In the genomic region with DNA sequence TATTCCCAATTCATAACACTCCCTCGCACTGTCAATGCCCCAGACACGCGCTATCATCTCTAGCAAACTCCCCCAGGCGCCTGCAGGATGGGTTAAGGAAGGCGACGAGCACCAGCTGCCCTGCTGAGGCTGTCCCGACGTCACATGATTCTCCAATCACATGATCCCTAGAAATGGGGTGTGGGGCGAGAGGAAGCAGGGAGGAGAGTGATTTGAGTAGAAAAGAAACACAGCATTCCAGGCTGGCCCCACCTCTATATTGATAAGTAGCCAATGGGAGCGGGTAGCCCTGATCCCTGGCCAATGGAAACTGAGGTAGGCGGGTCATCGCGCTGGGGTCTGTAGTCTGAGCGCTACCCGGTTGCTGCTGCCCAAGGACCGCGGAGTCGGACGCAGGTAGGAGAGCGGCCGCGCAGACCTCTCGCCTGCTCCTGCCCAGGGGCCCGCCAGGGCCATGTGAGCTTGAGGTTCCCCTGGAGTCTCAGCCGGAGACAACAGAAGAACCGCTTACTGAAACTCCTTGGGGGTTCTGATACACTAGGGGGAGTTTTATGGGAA, we compare ENCODE assay signal across 8 cellular contexts. TPM values are rescaled to one million over a fixed set of nuclear protein-coding genes. Genes with fewer than 3 reads are reported as not detected.
DNase-seq lines count a peak whose midpoint lies in the region; TF ChIP-seq lines count a peak whose summit lies in the region.

A gene (plus strand): TSS at position 364 of the 558 bp plus-strand sequence. CDS start 3,863 bp downstream, outside the sequence.

- peak; percentile 53 to 60; a peak in 2 of 4 replicates for TF ChIP-seq EP300 in SK-N-SH (IDR thresholded peaks at IDR 0.05; ENCODE audit: borderline replicate concordance in 1 of 2, low read depth in 1 of 2, low read length in 1 of 2)

- POLR2A ChIA-PET in SK-N-SH (lab: Yijun Ruan, JAX), result interaction anchor here (0.5 to 1.6 kb wide), 7 partner anchors 14 to 176 kb away, joined by 3 to 7 read pairs (median 3); a partner anchor contains a TSS

- DNase-seq in EL (peak; percentile 100), H7 (peak; percentile 99), NAMALWA (ENCODE audit: low spot score) (peak; percentile 95), SK-N-SH (peak; percentile 97), germinal center (ENCODE audit: low spot score) (peak; percentile 97), non-pigmented ciliary epithelial cell (ENCODE audit: low read depth) (peak; percentile 96), superior temporal gyrus (ENCODE audit: extremely low spot score) (peak; percentile 100)
- peak; percentile 84 for DNase-seq in activated naive CD4-positive, alpha-beta T cell treated with anti-CD3 and anti-CD28 coated beads, Interleukin-2, amount 50 U/mL, for 16 hours

- H4K20me1 ChIP-seq in SK-N-SH (ENCODE audit: insufficient read depth), result peaks cover 7% of the 10 kb centered on the region; the same call in 1 of the 2 replicates

- no peaks in the 10 kb centered on the region for H3F3A ChIP-seq in SK-N-SH (replicated peaks; ENCODE audit: insufficient read depth)

- H3K27me3 ChIP-seq in H7 (ENCODE audit: control insufficient read depth, insufficient read depth, low read length), result peaks cover 2% of the 10 kb centered on the region; the same call in 1 of the 2 replicates
- H3K27me3 ChIP-seq in SK-N-SH (ENCODE audit: insufficient read depth), result no peaks in the 10 kb centered on the region

- H3K4me2 ChIP-seq in SK-N-SH, result peak within 1 kb of the TSS; percentile 97

- TF ChIP-seq RAD21 in SK-N-SH (IDR thresholded peaks at IDR 0.05; ENCODE audit: low read length), result no peak

- CTCF ChIA-PET in SK-N-SH (lab: Yijun Ruan, JAX), result interaction anchor here (1.0 to 3.6 kb wide), 21 partner anchors 9 to 222 kb away, joined by 3 to 53 read pairs (median 6); a partner anchor contains a TSS

- no peaks in the 10 kb centered on the region for H3K36me3 ChIP-seq in H7 (replicated peaks; ENCODE audit: control insufficient read depth, insufficient read depth, low read length)
- peaks cover 0 to 7% of the 10 kb centered on the region in 2 experiments for H3K36me3 ChIP-seq in SK-N-SH (replicated peaks in 1 of 2; ENCODE audit: control insufficient read depth in 1 of 2, insufficient read depth in 2 of 2, low read length in 1 of 2)

- peak within 1 kb of the TSS; percentile 99 for H2AFZ ChIP-seq in SK-N-SH (ENCODE audit: low read depth)

- H3K9ac ChIP-seq in SK-N-SH, result peak within 1 kb of the TSS; percentile 84

- no peaks in the 10 kb centered on the region for H3K9me3 ChIP-seq in SK-N-SH

- peak within 1 kb of the TSS; percentile 40 to 66; a peak in 3 of 4 replicates for H3K27ac ChIP-seq in SK-N-SH (ENCODE audit: low read depth in 2 of 2, low read length in 1 of 2)

- no peaks in the 10 kb centered on the region for H3K9me2 ChIP-seq in SK-N-SH

- no peak for TF ChIP-seq CTCF in SK-N-SH (IDR thresholded peaks at IDR 0.05)

- peaks cover 21% of the 10 kb centered on the region for H3K79me2 ChIP-seq in SK-N-SH (ENCODE audit: insufficient read depth)

- 2% methylated on average over 24 of the region's 26 CpGs for WGBS in SK-N-SH (ENCODE audit: low lambda C conversion rate)

- H3K4me3 ChIP-seq in H7 (ENCODE audit: insufficient read depth, low read depth, low read length) (peak within 1 kb of the TSS; percentile 77), SK-N-SH (ENCODE audit: low read depth in 2 of 2, low read length in 1 of 2) (peak within 1 kb of the TSS; percentile 83 to 98)

- H3K4me1 ChIP-seq in SK-N-SH (ENCODE audit: control insufficient read depth in 1 of 2, insufficient read depth in 2 of 2, low read depth in 1 of 2, low read length in 1 of 2), result peaks cover 0 to 13% of the 10 kb centered on the region in 2 experiments; a peak in 1 of 4 replicates

TF ChIP-seq in SK-N-SH, 30 proteins besides CTCF, POLR2A, EP300 and RAD21 (continues in another document):
- TF ChIP-seq YY1 (IDR thresholded peaks at IDR 0.05; ENCODE audit: low read depth) (peak; percentile 45; the same call in 1 of the 2 replicates), TCF12 (IDR thresholded peaks at IDR 0.05) (peak; percentile 54; the same call in 1 of the 2 replicates), ELF1 (IDR thresholded peaks at IDR 0.05) (peak; percentile 75), GATA2 (CRISPR knock-in tag; IDR thresholded peaks at IDR 0.05) (no peak), SMC3 (IDR thresholded peaks at IDR 0.05; ENCODE audit: low read depth, low read length) (no peak), FOXM1 (IDR thresholded peaks at IDR 0.05; ENCODE audit: low read depth) (no peak), POLR2AphosphoS5 (IDR thresholded peaks at IDR 0.05; ENCODE audit: low read depth, low read length) (peak; percentile 90), CHD2 (IDR thresholded peaks at IDR 0.05; ENCODE audit: low read length, partially characterized antibody) (peak; percentile 89), NFIC (IDR thresholded peaks at IDR 0.05; ENCODE audit: borderline replicate concordance) (no peak), SIN3A (IDR thresholded peaks at IDR 0.05; ENCODE audit: borderline replicate concordance, low read depth, low read length) (peak; percentile 99), GABPA (IDR thresholded peaks at IDR 0.05; ENCODE audit: low read depth) (peak; percentile 40), MXI1 (IDR thresholded peaks at IDR 0.05; ENCODE audit: low read depth, low read length) (peak; percentile 83), RCOR1 (IDR thresholded peaks at IDR 0.05; ENCODE audit: low read length) (peak; percentile 64; the same call in 1 of the 2 replicates), MEF2A (IDR thresholded peaks at IDR 0.05; ENCODE audit: borderline replicate concordance, low read depth) (no peak), RXRA (IDR thresholded peaks at IDR 0.05; ENCODE audit: borderline replicate concordance, low read depth) (no peak), TEAD4 (IDR thresholded peaks at IDR 0.05; ENCODE audit: borderline replicate concordance, insufficient read depth) (no peak), NRF1 (IDR thresholded peaks at IDR 0.05; ENCODE audit: low read depth, low read length) (no peak), FOXJ3 (CRISPR knock-in tag; IDR thresholded peaks at IDR 0.05) (no peak; the same call in 1 of the 2 replicates)
- TF ChIP-seq, protein P1, sequence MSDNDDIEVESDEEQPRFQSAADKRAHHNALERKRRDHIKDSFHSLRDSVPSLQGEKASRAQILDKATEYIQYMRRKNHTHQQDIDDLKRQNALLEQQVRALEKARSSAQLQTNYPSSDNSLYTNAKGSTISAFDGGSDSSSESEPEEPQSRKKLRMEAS (IDR thresholded peaks at IDR 0.05; ENCODE audit: low read depth), result peak; percentile 90
- TF ChIP-seq, protein P2, sequence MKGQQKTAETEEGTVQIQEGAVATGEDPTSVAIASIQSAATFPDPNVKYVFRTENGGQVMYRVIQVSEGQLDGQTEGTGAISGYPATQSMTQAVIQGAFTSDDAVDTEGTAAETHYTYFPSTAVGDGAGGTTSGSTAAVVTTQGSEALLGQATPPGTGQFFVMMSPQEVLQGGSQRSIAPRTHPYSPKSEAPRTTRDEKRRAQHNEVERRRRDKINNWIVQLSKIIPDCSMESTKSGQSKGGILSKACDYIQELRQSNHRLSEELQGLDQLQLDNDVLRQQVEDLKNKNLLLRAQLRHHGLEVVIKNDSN (IDR thresholded peaks at IDR 0.05; ENCODE audit: borderline replicate concordance, low read depth), result peak; percentile 99
- TF ChIP-seq, protein P3, sequence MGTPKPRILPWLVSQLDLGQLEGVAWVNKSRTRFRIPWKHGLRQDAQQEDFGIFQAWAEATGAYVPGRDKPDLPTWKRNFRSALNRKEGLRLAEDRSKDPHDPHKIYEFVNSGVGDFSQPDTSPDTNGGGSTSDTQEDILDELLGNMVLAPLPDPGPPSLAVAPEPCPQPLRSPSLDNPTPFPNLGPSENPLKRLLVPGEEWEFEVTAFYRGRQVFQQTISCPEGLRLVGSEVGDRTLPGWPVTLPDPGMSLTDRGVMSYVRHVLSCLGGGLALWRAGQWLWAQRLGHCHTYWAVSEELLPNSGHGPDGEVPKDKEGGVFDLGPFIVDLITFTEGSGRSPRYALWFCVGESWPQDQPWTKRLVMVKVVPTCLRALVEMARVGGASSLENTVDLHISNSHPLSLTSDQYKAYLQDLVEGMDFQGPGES (IDR thresholded peaks at IDR 0.05; ENCODE audit: low read depth, low read length), result peak; percentile 58
- TF ChIP-seq, protein P4, sequence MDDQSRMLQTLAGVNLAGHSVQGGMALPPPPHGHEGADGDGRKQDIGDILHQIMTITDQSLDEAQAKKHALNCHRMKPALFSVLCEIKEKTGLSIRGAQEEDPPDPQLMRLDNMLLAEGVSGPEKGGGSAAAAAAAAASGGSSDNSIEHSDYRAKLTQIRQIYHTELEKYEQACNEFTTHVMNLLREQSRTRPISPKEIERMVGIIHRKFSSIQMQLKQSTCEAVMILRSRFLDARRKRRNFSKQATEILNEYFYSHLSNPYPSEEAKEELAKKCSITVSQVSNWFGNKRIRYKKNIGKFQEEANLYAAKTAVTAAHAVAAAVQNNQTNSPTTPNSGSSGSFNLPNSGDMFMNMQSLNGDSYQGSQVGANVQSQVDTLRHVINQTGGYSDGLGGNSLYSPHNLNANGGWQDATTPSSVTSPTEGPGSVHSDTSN (IDR thresholded peaks at IDR 0.05), result peak; percentile 41; the same call in 1 of the 2 replicates

RNA-seq across cellular contexts. Expression of the gene that starts here (rescaled TPM):
- 122 and 161 TPM in 2 replicates for total RNA-seq in H7 (2014; rRNA removed; shearing (Covaris generic))
- polyA plus RNA-seq in SK-N-SH (2012; rRNA removed), result 360 and 442 TPM in 2 replicates
- 126 and 213 TPM in 2 replicates for polyA plus RNA-seq in SK-N-SH (2012; cell fraction: cytosol; rRNA removed)
- polyA plus RNA-seq in SK-N-SH (2012; cell fraction: nucleus; rRNA removed), result 427 and 781 TPM in 2 replicates

Comparison
In these comparisons a context has a peak if more than half of its experiments do, and no peak if none do; other contexts are left out.
1. Peak in every context shown above with its lines: DNase-seq, H3K4me3 ChIP-seq and H3K27ac ChIP-seq.